9 cellular contexts compared by ENCODE assay signal in the genomic region with DNA sequence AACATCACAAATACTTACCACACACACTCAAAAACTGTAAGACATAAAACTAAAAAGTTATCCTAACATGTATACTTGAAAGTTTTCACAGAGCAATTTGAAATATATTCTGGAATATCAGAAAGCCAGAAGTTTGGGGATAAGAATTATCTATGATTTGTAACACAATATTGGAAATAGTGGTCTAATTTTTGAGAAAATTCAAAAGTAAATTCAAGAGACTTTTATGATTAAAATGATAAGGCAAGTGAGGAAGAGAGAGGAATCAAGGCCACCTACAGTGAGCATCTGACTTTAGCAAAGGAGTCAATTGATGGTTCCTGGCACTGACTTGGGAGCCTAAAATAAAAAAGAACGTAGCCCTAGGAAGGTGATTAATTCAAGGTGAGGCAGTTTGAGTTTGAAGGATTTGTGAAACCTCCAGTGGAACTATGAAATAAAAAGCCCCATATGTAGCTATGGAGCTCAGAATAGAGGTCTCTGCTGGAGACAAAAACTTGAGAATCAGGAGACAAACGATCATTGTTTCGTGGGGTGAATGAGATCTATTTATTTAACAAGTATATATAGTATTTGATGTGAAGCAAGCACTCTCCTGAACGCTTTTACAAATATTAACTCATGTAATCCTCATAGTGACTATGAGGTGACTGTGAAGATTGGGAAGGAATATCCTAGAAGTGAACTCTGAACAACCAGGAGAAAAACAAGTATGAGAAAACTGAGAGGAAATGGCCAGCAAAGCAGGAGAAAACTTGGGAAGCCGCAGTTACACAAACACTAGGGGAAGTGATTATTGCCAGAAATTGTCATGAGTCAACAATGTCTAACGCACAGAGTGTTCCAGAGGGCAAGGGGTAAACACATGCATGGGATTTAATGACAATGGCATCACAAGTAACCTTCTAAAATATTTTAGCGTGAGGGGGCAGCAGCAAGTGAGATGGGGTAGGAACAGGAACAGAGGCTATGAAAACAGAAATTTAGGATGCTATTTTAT. TPM values are rescaled to one million over a fixed set of nuclear protein-coding genes. Genes with fewer than 3 reads are reported as not detected.
DNase-seq lines count a peak whose midpoint lies in the region; ATAC-seq and TF ChIP-seq lines count a peak whose summit lies in the region.
"Had no signal": no experiment of that assay in that cellular context is flagged by ENCODE, and none has a peak within 500 bp of the region (broad histone marks: within the 10 kb centered on the region; RNA-seq: fewer than 3 reads in every experiment).

No MANE protein-coding gene starts in this region.

- H3K9me3 ChIP-seq in left lung (peaks cover 0 to 6% of the 10 kb centered on the region in 2 donors), tibial artery (no peaks in the 10 kb centered on the region)
- H3K9me3 ChIP-seq in CD4-positive, alpha-beta T cell (ENCODE audit: control insufficient read depth, low read length), result no peaks in the 10 kb centered on the region

- no peak for TF ChIP-seq CTCF in cardiac fibroblast (IDR thresholded peaks at IDR 0.05; ENCODE audit: low read depth, low read length)
- no peak for TF ChIP-seq CTCF in left lung (IDR thresholded peaks at IDR 0.05)
- no peak for TF ChIP-seq CTCF in tibial artery (IDR thresholded peaks at IDR 0.05)
- TF ChIP-seq CTCF in CD4-positive, alpha-beta T cell (IDR thresholded peaks at IDR 0.05), result no peak

- H3K4me1 ChIP-seq in left lung, result peaks cover 25 to 69% of the 10 kb centered on the region in 2 donors
- peaks cover 0 to 71% (median 9%) of the 10 kb centered on the region in 4 donors for H3K4me1 ChIP-seq in tibial artery

- intact Hi-C loops in left lung (cut with DNase I), result no loop called here
- intact Hi-C loops in tibial artery (cut with DNase I; ENCODE audit: low total_unique reads), result no loop called here
- intact Hi-C loops in CD4-positive, alpha-beta T cell (cut with DNase I, micrococcal nuclease), result no loop called here

- H3K36me3 ChIP-seq in left lung (peaks cover 0 to 13% of the 10 kb centered on the region in 2 donors), tibial artery (no peaks in the 10 kb centered on the region)

- H3K27me3 ChIP-seq in left lung (no peaks in the 10 kb centered on the region), tibial artery (no peaks in the 10 kb centered on the region)
- no peaks in the 10 kb centered on the region for H3K27me3 ChIP-seq in CD4-positive, alpha-beta T cell (ENCODE audit: control insufficient read depth, insufficient read depth, low read length)

- H3K4me3 Mint-ChIP-seq in CD4-positive, alpha-beta T cell, result no peak overlapping the region
- H3K4me3 Mint-ChIP-seq in T-helper 2 cell treated with Interferon-gamma antibody and Interleukin-4, amounts not matched to agents 5 μg/mL and 100 μg/mL, for 36 hours, result no peak overlapping the region

- H3K4me1 Mint-ChIP-seq in CD4-positive, alpha-beta T cell (ENCODE audit: low read depth), result no peaks in the 10 kb centered on the region
- no peaks in the 10 kb centered on the region for H3K4me1 Mint-ChIP-seq in T-helper 2 cell treated with Interferon-gamma antibody and Interleukin-4, amounts not matched to agents 5 μg/mL and 100 μg/mL, for 36 hours (ENCODE audit: low read depth)

- H3K27ac Mint-ChIP-seq in CD4-positive, alpha-beta T cell, result no peak overlapping the region
- H3K27ac Mint-ChIP-seq in T-helper 2 cell treated with Interferon-gamma antibody and Interleukin-4, amounts not matched to agents 5 μg/mL and 100 μg/mL, for 36 hours, result no peak overlapping the region

- peak overlapping the region; percentile 72 to 79 for H3K27ac ChIP-seq in left lung
- peak overlapping the region; percentile 77 to 80 for H3K27ac ChIP-seq in tibial artery
- no peak overlapping the region for H3K27ac ChIP-seq in CD4-positive, alpha-beta T cell (ENCODE audit: low read depth, low read length)

- no peaks in the 10 kb centered on the region for H3K36me3 Mint-ChIP-seq in CD4-positive, alpha-beta T cell (ENCODE audit: low read depth)
- no peaks in the 10 kb centered on the region for H3K36me3 Mint-ChIP-seq in T-helper 2 cell treated with Interferon-gamma antibody and Interleukin-4, amounts not matched to agents 5 μg/mL and 100 μg/mL, for 36 hours (ENCODE audit: low read depth)

- DNase-seq in HT1080 (ENCODE audit: low read depth), result peak; percentile 89
- peak; percentile 97 for DNase-seq in cardiac fibroblast (ENCODE audit: low read depth in 2 of 2)
- DNase-seq in left lung, result no peak
- DNase-seq in tibial artery, result peak in 1 of 2 donors; percentile 58
- DNase-seq in HEK293T (ENCODE audit: extremely low spot score), result no peak
- no peak for DNase-seq in HuH-7 (ENCODE audit: low spot score)
- no peak for DNase-seq in CD4-positive, alpha-beta T cell
- no peak for DNase-seq in T-helper 2 cell treated with Interferon-gamma antibody and Interleukin-4, amounts not matched to agents 5 μg/mL and 100 μg/mL, for 36 hours (ENCODE audit: low spot score)
- DNase-seq: KBM-7 had no signal

- peak; percentile 78 for ATAC-seq in left lung
- ATAC-seq in CD4-positive, alpha-beta T cell (ENCODE audit: poor library complexity), result no peak

- no peaks in the 10 kb centered on the region for H3K27me3 Mint-ChIP-seq in CD4-positive, alpha-beta T cell
- H3K27me3 Mint-ChIP-seq in T-helper 2 cell treated with Interferon-gamma antibody and Interleukin-4, amounts not matched to agents 5 μg/mL and 100 μg/mL, for 36 hours (ENCODE audit: low read depth), result no peaks in the 10 kb centered on the region

- H3K4me3 ChIP-seq in cardiac fibroblast (replicated peaks in 1 of 2; ENCODE audit: low read depth in 2 of 2, low read length in 2 of 2) (no peak overlapping the region), left lung (no peak overlapping the region), tibial artery (peak overlapping the region; percentile 11 to 15)

- CTCF ChIA-PET in HEK293T (lab: Yijun Ruan, JAX), result interaction anchor here (0.7 to 1.8 kb wide), 2 partner anchors 39 to 42 kb away, joined by 4 to 5 read pairs; no protein-coding TSS in a partner anchor
- CTCF ChIA-PET in CD4-positive, alpha-beta T cell (lab: Charles Lee), result no interaction called here

- POLR2A ChIA-PET in HEK293T (lab: Yijun Ruan, JAX), result no interaction called here
- POLR2A ChIA-PET in CD4-positive, alpha-beta T cell (lab: Charles Lee), result no interaction called here

- no peaks in the 10 kb centered on the region for H3K9me3 Mint-ChIP-seq in CD4-positive, alpha-beta T cell
- no peaks in the 10 kb centered on the region for H3K9me3 Mint-ChIP-seq in T-helper 2 cell treated with Interferon-gamma antibody and Interleukin-4, amounts not matched to agents 5 μg/mL and 100 μg/mL, for 36 hours

TF ChIP-seq in HEK293T, 16 proteins besides CTCF, POLR2A, EP300 and RAD21:
- TF ChIP-seq ZNF384 (IDR thresholded peaks at IDR 0.05) (no peak), FOXK2 (IDR thresholded peaks at IDR 0.05) (no peak), NFRKB (IDR thresholded peaks at IDR 0.05) (no peak), LEF1 (IDR thresholded peaks at IDR 0.05; ENCODE audit: borderline replicate concordance) (no peak), SUZ12 (IDR thresholded peaks at IDR 0.05) (no peak), FOXA1 (IDR thresholded peaks at IDR 0.05) (no peak), FOXM1 (IDR thresholded peaks at IDR 0.05; ENCODE audit: borderline replicate concordance) (no peak), L3MBTL2 (conservative IDR thresholded peaks at IDR 0.05) (no peak), TARDBP (IDR thresholded peaks at IDR 0.05) (no peak), HDGF (IDR thresholded peaks at IDR 0.05; ENCODE audit: borderline replicate concordance) (no peak), SP1 (IDR thresholded peaks at IDR 0.05) (no peak), PKNOX1 (IDR thresholded peaks at IDR 0.05) (no peak), CTBP1 (IDR thresholded peaks at IDR 0.05; ENCODE audit: borderline replicate concordance) (no peak), BHLHE40 (IDR thresholded peaks at IDR 0.05; ENCODE audit: borderline replicate concordance) (no peak), ARNT (IDR thresholded peaks at IDR 0.05) (no peak), ELF4 (IDR thresholded peaks at IDR 0.05) (no peak)
TF ChIP-seq in HEK293T: peak in this region for 0.

RNA-seq across cellular contexts. Expression of gene TFPI, which starts 12.8 kb away (rescaled TPM):
- total RNA-seq in HT1080 (2014; rRNA removed; shearing (Covaris generic)), result 0.03 TPM in 1 of 2 replicates, not detected in the other
- 1.2 TPM in 2 replicates for polyA plus RNA-seq in HT1080 (2015; cell fraction: cytosol; rRNA removed)
- polyA plus RNA-seq in HT1080 (2015; cell fraction: nucleus; rRNA removed), result 1.9 and 2.1 TPM in 2 replicates
- total RNA-seq in left lung, result 100 to 1,000 TPM; 187 to 300 TPM
- under 1 TPM in 1 of 2 experiments, not detected in 1; 0.17 TPM for total RNA-seq in CD4-positive, alpha-beta T cell

Comparison
In these comparisons a context has a peak if more than half of its experiments do, and no peak if none do; other contexts are left out.
1. DNase-seq: peak in HT1080 (single experiment) and cardiac fibroblast (2 of 2); none in left lung (0 of 2), HEK293T (single experiment), HuH-7 (single experiment), CD4-positive, alpha-beta T cell (0 of 10) and T-helper 2 cell treated with Interferon-gamma antibody and Interleukin-4, amounts not matched to agents 5 μg/mL and 100 μg/mL, for 36 hours (single experiment).
2. H3K4me3 ChIP-seq: peak in tibial artery (2 of 2); none in cardiac fibroblast (0 of 2) and left lung (0 of 2).
3. RNA of gene TFPI, which starts 12.8 kb away (total RNA-seq): 187 to 300 TPM in left lung; 0.17 TPM in CD4-positive, alpha-beta T cell and 0.03 TPM in HT1080; every median in the first group is over 100 times any median in the second.